ENCODE assay signal across 1 cellular context in genomic region chr17:42052478-42052877, GRCh38.
TF ChIP-seq lines count a peak whose summit lies in the region.

No MANE protein-coding gene starts in this region.

TF ChIP-seq in GM23338, 12 proteins besides CTCF, POLR2A, EP300 and RAD21 (continued from another document):
- TF ChIP-seq REST (IDR thresholded peaks at IDR 0.05; ENCODE audit: unreplicated experiment), result no peak
- TF ChIP-seq ETS1 (IDR thresholded peaks at IDR 0.05), result no peak
- no peak for TF ChIP-seq EZH2 (IDR thresholded peaks at IDR 0.05; ENCODE audit: low read depth, unreplicated experiment)
- TF ChIP-seq JUNB (IDR thresholded peaks at IDR 0.05; ENCODE audit: unreplicated experiment), result no peak
- TF ChIP-seq, protein P1, sequence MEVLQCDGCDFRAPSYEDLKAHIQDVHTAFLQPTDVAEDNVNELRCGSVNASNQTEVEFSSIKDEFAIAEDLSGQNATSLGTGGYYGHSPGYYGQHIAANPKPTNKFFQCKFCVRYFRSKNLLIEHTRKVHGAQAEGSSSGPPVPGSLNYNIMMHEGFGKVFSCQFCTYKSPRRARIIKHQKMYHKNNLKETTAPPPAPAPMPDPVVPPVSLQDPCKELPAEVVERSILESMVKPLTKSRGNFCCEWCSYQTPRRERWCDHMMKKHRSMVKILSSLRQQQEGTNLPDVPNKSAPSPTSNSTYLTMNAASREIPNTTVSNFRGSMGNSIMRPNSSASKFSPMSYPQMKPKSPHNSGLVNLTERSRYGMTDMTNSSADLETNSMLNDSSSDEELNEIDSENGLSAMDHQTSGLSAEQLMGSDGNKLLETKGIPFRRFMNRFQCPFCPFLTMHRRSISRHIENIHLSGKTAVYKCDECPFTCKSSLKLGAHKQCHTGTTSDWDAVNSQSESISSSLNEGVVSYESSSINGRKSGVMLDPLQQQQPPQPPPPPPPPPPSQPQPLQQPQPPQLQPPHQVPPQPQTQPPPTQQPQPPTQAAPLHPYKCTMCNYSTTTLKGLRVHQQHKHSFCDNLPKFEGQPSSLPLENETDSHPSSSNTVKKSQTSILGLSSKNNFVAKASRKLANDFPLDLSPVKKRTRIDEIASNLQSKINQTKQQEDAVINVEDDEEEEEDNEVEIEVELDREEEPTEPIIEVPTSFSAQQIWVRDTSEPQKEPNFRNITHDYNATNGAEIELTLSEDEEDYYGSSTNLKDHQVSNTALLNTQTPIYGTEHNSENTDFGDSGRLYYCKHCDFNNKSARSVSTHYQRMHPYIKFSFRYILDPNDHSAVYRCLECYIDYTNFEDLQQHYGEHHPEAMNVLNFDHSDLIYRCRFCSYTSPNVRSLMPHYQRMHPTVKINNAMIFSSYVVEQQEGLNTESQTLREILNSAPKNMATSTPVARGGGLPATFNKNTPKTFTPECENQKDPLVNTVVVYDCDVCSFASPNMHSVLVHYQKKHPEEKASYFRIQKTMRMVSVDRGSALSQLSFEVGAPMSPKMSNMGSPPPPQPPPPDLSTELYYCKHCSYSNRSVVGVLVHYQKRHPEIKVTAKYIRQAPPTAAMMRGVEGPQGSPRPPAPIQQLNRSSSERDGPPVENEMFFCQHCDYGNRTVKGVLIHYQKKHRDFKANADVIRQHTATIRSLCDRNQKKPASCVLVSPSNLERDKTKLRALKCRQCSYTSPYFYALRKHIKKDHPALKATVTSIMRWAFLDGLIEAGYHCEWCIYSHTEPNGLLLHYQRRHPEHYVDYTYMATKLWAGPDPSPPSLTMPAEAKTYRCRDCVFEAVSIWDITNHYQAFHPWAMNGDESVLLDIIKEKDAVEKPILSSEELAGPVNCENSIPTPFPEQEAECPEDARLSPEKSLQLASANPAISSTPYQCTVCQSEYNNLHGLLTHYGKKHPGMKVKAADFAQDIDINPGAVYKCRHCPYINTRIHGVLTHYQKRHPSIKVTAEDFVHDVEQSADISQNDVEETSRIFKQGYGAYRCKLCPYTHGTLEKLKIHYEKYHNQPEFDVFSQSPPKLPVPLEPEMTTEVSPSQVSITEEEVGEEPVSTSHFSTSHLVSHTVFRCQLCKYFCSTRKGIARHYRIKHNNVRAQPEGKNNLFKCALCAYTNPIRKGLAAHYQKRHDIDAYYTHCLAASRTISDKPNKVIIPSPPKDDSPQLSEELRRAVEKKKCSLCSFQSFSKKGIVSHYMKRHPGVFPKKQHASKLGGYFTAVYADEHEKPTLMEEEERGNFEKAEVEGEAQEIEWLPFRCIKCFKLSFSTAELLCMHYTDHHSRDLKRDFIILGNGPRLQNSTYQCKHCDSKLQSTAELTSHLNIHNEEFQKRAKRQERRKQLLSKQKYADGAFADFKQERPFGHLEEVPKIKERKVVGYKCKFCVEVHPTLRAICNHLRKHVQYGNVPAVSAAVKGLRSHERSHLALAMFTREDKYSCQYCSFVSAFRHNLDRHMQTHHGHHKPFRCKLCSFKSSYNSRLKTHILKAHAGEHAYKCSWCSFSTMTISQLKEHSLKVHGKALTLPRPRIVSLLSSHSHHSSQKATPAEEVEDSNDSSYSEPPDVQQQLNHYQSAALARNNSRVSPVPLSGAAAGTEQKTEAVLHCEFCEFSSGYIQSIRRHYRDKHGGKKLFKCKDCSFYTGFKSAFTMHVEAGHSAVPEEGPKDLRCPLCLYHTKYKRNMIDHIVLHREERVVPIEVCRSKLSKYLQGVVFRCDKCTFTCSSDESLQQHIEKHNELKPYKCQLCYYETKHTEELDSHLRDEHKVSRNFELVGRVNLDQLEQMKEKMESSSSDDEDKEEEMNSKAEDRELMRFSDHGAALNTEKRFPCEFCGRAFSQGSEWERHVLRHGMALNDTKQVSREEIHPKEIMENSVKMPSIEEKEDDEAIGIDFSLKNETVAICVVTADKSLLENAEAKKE (CRISPR knock-in tag; IDR thresholded peaks at IDR 0.05), result no peak
